In genomic region chr10:122062831-122063674, GRCh38 we compare ENCODE assay signal across 8 cellular contexts.
DNase-seq lines count a peak whose midpoint lies in the region; ATAC-seq and TF ChIP-seq lines count a peak whose summit lies in the region.

No MANE protein-coding gene starts in this region.

- H2AFZ ChIP-seq in OCI-LY7 (ENCODE audit: low read length), result no peak overlapping the region

- DNase-seq in NCI-H1092 treated with DMSO at 0.1 percent for 48 hours (lab: John Stamatoyannopoulos, UW) (peak; percentile 7), NCI-H1092 (lab: John Stamatoyannopoulos, UW) (no peak), RKO (ENCODE audit: low spot score) (peak; percentile 90), myocyte (ENCODE audit: low read depth) (peak; percentile 95), OCI-LY7 (ENCODE audit: low spot score) (no peak)

- CTCF ChIA-PET in OCI-LY7 (lab: Charles Lee; ENCODE audit: unreplicated experiment), result no interaction called here

- peaks cover 5% of the 10 kb centered on the region; the same call in 1 of the 2 replicates for H3K9me3 ChIP-seq in OCI-LY7 (ENCODE audit: low read length)

- H3K27ac ChIP-seq in OCI-LY7 (ENCODE audit: low read depth, low read length, poor library complexity, severe bottlenecking), result no peak overlapping the region

- no TSS peak for BruUV-seq in OCI-LY7 (replicated peaks; lab: Mats Ljungman, UMichigan)

- H3K4me1 ChIP-seq in OCI-LY7 (ENCODE audit: insufficient read depth, low read length, poor library complexity, severe bottlenecking), result no peaks in the 10 kb centered on the region

- intact Hi-C loops in OCI-LY7 (cut with micrococcal nuclease; ENCODE audit: unreplicated experiment), result no loop called here

- no peaks in the 10 kb centered on the region for H3K9me2 ChIP-seq in OCI-LY7 (ENCODE audit: insufficient read depth, low read length)

- no peaks in the 10 kb centered on the region for H3K79me2 ChIP-seq in OCI-LY7 (ENCODE audit: insufficient read depth, low read depth, low read length)

- H3K36me3 ChIP-seq in OCI-LY7 (ENCODE audit: insufficient read depth, low read length), result no peaks in the 10 kb centered on the region

- ATAC-seq in esophagus mucosa (peak; percentile 99), GM18502 (IDR thresholded peaks at IDR 0.05; ENCODE audit: poor library complexity, unreplicated experiment) (no peak), GM21786 (IDR thresholded peaks at IDR 0.05; ENCODE audit: unreplicated experiment) (no peak)

- no peak overlapping the region for H3K4me3 ChIP-seq in OCI-LY7 (ENCODE audit: low read depth, low read length, poor library complexity, severe bottlenecking)

- H3K4me2 ChIP-seq in OCI-LY7 (ENCODE audit: low read length), result no peak overlapping the region

- no peak for TF ChIP-seq CTCF in OCI-LY7 (conservative IDR thresholded peaks at IDR 0.05; ENCODE audit: low read length)

- POLR2A ChIA-PET in OCI-LY7 (lab: Charles Lee), result no interaction called here

- no peaks in the 10 kb centered on the region for H4K20me1 ChIP-seq in OCI-LY7 (ENCODE audit: insufficient read depth, low read length)

Comparison
In these comparisons a context has a peak if more than half of its experiments do, and no peak if none do; other contexts are left out.
1. DNase-seq: peak in NCI-H1092 treated with DMSO at 0.1 percent for 48 hours (single experiment), RKO (single experiment) and myocyte (single experiment); none in NCI-H1092 (single experiment) and OCI-LY7 (single experiment).